In the genomic region with DNA sequence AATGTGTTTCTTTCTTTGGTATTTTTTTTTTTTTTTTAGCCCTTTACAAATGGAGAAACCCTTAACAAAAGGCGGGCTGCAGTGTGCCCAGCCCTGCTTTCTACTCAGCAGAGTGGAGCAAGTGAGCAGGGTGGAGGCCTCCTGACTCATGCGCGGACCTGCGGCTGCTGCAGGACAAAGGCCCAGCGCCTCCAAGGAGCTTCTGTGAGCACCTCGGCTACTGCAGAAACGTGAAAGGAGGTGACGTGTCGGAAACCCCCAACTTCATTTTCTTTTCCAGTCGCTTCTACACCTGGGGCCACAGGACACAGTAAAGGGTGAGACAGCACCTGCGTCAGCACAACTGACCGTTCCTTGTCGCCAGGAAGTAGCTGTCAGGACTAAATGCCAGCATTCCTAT, we compare ENCODE assay signal across 23 cellular contexts. TPM values are rescaled to one million over a fixed set of nuclear protein-coding genes. Genes with fewer than 3 reads are reported as not detected.
DNase-seq lines count a peak whose midpoint lies in the region; ATAC-seq and TF ChIP-seq lines count a peak whose summit lies in the region.
"Had no signal": no experiment of that assay in that cellular context is flagged by ENCODE, and none has a peak within 500 bp of the region (broad histone marks: within the 10 kb centered on the region; RNA-seq: fewer than 3 reads in every experiment).

No MANE protein-coding gene starts in this region.

- POLR2A ChIA-PET in WTC11 (lab: Charles Lee): no interaction called here

- DNase-seq in WTC11 (ENCODE audit: low spot score) (peak; percentile 12), esophagus squamous epithelium (lab: John Stamatoyannopoulos, UW) (no peak), spleen (peak; percentile 55), AG08395 (ENCODE audit: low spot score) (no peak), uterus (no peak)
- DNase-seq in stimulated activated CD4-positive, alpha-beta T cell treated with anti-CD3 and anti-CD28 coated beads, Interleukin-15, amount 100 ng/mL, for 24 hours: no peak
- DNase-seq: ACHN, COR-L47, DMS 273 treated with DMSO at 0.1 percent for 48 hours, DND-41, GF-D8, GOT3, Kasumi-1, MG63, NCI-H1048, NCI-H1436, NCI-H1930, NCI-H226, PC-3, SJCRH30 had no signal

- TF ChIP-seq CTCF in WTC11 (IDR thresholded peaks at IDR 0.05) (no peak), esophagus squamous epithelium (IDR thresholded peaks at IDR 0.05) (no peak), spleen (IDR thresholded peaks at IDR 0.05 in 8 of 11, conservative IDR thresholded peaks at IDR 0.05 in 3 of 11) (no peak), uterus (IDR thresholded peaks at IDR 0.05) (no peak)

- TF ChIP-seq POLR2A in esophagus squamous epithelium (IDR thresholded peaks at IDR 0.05): no peak
- no peak for TF ChIP-seq POLR2A in spleen (IDR thresholded peaks at IDR 0.05)
- no peak for TF ChIP-seq POLR2A in uterus (IDR thresholded peaks at IDR 0.05)

- H3K4me3 ChIP-seq in HUES6 (ENCODE audit: low read depth, low read length): no peak overlapping the region
- no peak overlapping the region for H3K4me3 ChIP-seq in esophagus squamous epithelium
- H3K4me3 ChIP-seq in spleen: no peak overlapping the region
- H3K4me3 ChIP-seq in uterus: no peak overlapping the region
- H3K4me3 ChIP-seq: MG63, SJCRH30 had no signal

- H3K27ac ChIP-seq in HUES6 (ENCODE audit: low read depth, low read length) (0 out of 2 replicates have a peak overlapping the region, but pooled peaks have one; percentile 8), esophagus squamous epithelium (peak overlapping the region; percentile 0 to 77 (median 62)), spleen (no peak overlapping the region), uterus (no peak overlapping the region)
- H3K27ac ChIP-seq: SJCRH30 had no signal

- intact Hi-C loops in esophagus squamous epithelium (cut with DNase I) (no loop called here), spleen (cut with DNase I; ENCODE audit: low total_unique reads) (no loop called here), uterus (cut with DNase I; ENCODE audit: low total_unique reads) (no loop called here)

- no peaks in the 10 kb centered on the region for H3K9me3 ChIP-seq in HUES6 (ENCODE audit: control insufficient read depth, insufficient read depth, low read depth, low read length)
- H3K9me3 ChIP-seq in esophagus squamous epithelium: no peaks in the 10 kb centered on the region
- no peaks in the 10 kb centered on the region for H3K9me3 ChIP-seq in spleen
- no peaks in the 10 kb centered on the region for H3K9me3 ChIP-seq in uterus
- H3K9me3 ChIP-seq: MG63, SJCRH30 had no signal

- CTCF ChIA-PET in WTC11 (lab: Charles Lee): interaction anchor here (1.0 to 5.0 kb wide), 5 partner anchors 64 to 179 kb away, joined by 3 to 19 read pairs (median 4); no protein-coding TSS in a partner anchor

- no peak overlapping the region for H3K4me3 Mint-ChIP-seq in WTC11
- H3K4me3 Mint-ChIP-seq: B cell, IgD-negative memory B cell had no signal

- H3K27me3 ChIP-seq in HUES6 (ENCODE audit: control insufficient read depth, insufficient read depth, low read length): no peaks in the 10 kb centered on the region
- no peaks in the 10 kb centered on the region for H3K27me3 ChIP-seq in esophagus squamous epithelium
- H3K27me3 ChIP-seq in spleen (replicated peaks in 1 of 7): no peaks in the 10 kb centered on the region
- H3K27me3 ChIP-seq in uterus: no peaks in the 10 kb centered on the region
- H3K27me3 ChIP-seq: MG63, SJCRH30 had no signal

- H3K4me1 Mint-ChIP-seq in WTC11: no peaks in the 10 kb centered on the region

- 0 out of 2 replicates have a peak overlapping the region, but pooled peaks have one; percentile 27 for H3K27ac Mint-ChIP-seq in WTC11
- H3K27ac Mint-ChIP-seq: B cell, IgD-negative memory B cell had no signal

- no peak overlapping the region for H3K9ac ChIP-seq in HUES6 (ENCODE audit: low read length)

- no peaks in the 10 kb centered on the region for H3K27me3 Mint-ChIP-seq in WTC11 (ENCODE audit: low read depth)
- H3K27me3 Mint-ChIP-seq: B cell, IgD-negative memory B cell had no signal

- WGBS in esophagus squamous epithelium, 2 donors: 56 to 72% methylated on average over 10 to 11 of the region's 13 CpGs
- 89 to 97% (median 92%) methylated on average over 13 of the region's 13 CpGs for WGBS in spleen, 5 donors

- H3K9me3 Mint-ChIP-seq in WTC11: no peaks in the 10 kb centered on the region
- H3K9me3 Mint-ChIP-seq: IgD-negative memory B cell had no signal

- no peaks in the 10 kb centered on the region for H3K4me1 ChIP-seq in HUES6 (ENCODE audit: control insufficient read depth, insufficient read depth, low read length)
- peaks cover 8 to 25% (median 13%) of the 10 kb centered on the region in 3 donors for H3K4me1 ChIP-seq in esophagus squamous epithelium
- H3K4me1 ChIP-seq in spleen: peaks cover 0 to 7% (median 3%) of the 10 kb centered on the region in 6 donors
- no peaks in the 10 kb centered on the region for H3K4me1 ChIP-seq in uterus

- H3K36me3 Mint-ChIP-seq in WTC11: peaks cover 30% of the 10 kb centered on the region

- peak; percentile 58 for ATAC-seq in WTC11
- ATAC-seq: PC-3 had no signal

- peaks cover 80% of the 10 kb centered on the region for H3K36me3 ChIP-seq in HUES6 (ENCODE audit: control insufficient read depth, insufficient read depth, low read length)
- H3K36me3 ChIP-seq in esophagus squamous epithelium: peaks cover 26 to 100% (median 32%) of the 10 kb centered on the region in 3 donors
- H3K36me3 ChIP-seq in spleen: peaks cover 5 to 100% (median 94%) of the 10 kb centered on the region in 6 donors
- no peaks in the 10 kb centered on the region for H3K36me3 ChIP-seq in uterus

TF ChIP-seq in WTC11, 78 proteins besides CTCF, POLR2A, EP300 and RAD21 (continues in another document):
- TF ChIP-seq, protein P1, sequence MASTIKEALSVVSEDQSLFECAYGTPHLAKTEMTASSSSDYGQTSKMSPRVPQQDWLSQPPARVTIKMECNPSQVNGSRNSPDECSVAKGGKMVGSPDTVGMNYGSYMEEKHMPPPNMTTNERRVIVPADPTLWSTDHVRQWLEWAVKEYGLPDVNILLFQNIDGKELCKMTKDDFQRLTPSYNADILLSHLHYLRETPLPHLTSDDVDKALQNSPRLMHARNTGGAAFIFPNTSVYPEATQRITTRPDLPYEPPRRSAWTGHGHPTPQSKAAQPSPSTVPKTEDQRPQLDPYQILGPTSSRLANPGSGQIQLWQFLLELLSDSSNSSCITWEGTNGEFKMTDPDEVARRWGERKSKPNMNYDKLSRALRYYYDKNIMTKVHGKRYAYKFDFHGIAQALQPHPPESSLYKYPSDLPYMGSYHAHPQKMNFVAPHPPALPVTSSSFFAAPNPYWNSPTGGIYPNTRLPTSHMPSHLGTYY (CRISPR knock-in tag; IDR thresholded peaks at IDR 0.05): no peak
- TF ChIP-seq EMX1 (CRISPR knock-in tag; IDR thresholded peaks at IDR 0.05) (no peak), ATF1 (CRISPR knock-in tag; IDR thresholded peaks at IDR 0.05) (no peak), ZNF317 (CRISPR knock-in tag; IDR thresholded peaks at IDR 0.05; ENCODE audit: borderline replicate concordance, low read depth) (no peak), ETV6 (CRISPR knock-in tag; IDR thresholded peaks at IDR 0.05) (no peak)
- TF ChIP-seq, protein P2, sequence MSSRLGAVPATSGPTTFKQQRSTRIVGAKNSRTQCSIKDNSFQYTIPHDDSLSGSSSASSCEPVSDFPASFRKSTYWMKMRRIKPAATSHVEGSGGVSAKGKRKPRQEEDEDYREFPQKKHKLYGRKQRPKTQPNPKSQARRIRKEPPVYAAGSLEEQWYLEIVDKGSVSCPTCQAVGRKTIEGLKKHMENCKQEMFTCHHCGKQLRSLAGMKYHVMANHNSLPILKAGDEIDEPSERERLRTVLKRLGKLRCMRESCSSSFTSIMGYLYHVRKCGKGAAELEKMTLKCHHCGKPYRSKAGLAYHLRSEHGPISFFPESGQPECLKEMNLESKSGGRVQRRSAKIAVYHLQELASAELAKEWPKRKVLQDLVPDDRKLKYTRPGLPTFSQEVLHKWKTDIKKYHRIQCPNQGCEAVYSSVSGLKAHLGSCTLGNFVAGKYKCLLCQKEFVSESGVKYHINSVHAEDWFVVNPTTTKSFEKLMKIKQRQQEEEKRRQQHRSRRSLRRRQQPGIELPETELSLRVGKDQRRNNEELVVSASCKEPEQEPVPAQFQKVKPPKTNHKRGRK (CRISPR knock-in tag; IDR thresholded peaks at IDR 0.05; ENCODE audit: borderline replicate concordance): no peak

RNA-seq across cellular contexts. Expression of a gene that starts 7.0 kb away (rescaled TPM):
- total RNA-seq in WTC11 (2021) (20.9 to 22.3 TPM (median 20.9 TPM) in 3 replicates), esophagus squamous epithelium (10 to 100 TPM; 27.9 to 44.7 (median 33.2) TPM), spleen (10 to 100 TPM; 23.7 to 45.9 (median 32.5) TPM), uterus (10 to 100 TPM; 18.7 to 43.4 (median 29.6) TPM)
- polyA plus RNA-seq in spleen: 10 to 100 TPM; 19.9 to 35.7 (median 20.9) TPM

RNA-seq across cellular contexts. Expression of a gene that starts 18.0 kb away (rescaled TPM):
- 33.8 to 39.2 TPM (median 34.7 TPM) in 3 replicates for total RNA-seq in WTC11 (2021)
- 10 to 100 TPM in 2 of 4 donors, 1 to 10 TPM in 2; 7.6 to 17.2 (median 11.8) TPM for total RNA-seq in esophagus squamous epithelium
- total RNA-seq in spleen: 10 to 100 TPM; 21.0 to 28.0 (median 26.4) TPM
- polyA plus RNA-seq in spleen: 10 to 100 TPM; 20.1 to 28.3 (median 24.2) TPM
- 10 to 100 TPM in 3 of 4 donors, 1 to 10 TPM in 1; 4.6 to 31.7 (median 25.0) TPM for total RNA-seq in uterus

RNA-seq across cellular contexts. Expression of a gene that starts 20.5 kb away (rescaled TPM):
- total RNA-seq in WTC11 (2021) (5.7 to 6.4 TPM (median 5.8 TPM) in 3 replicates), esophagus squamous epithelium (1 to 10 TPM; 4.9 to 8.8 (median 7.0) TPM), spleen (1 to 10 TPM in 5 of 7 donors, under 1 TPM in 2; 0.63 to 4.3 (median 1.6) TPM), uterus (under 1 TPM in 2 of 4 donors, not detected in 2; 0.30 to 0.76 TPM)
- polyA plus RNA-seq in spleen: under 1 TPM; 0.11 to 0.48 (median 0.21) TPM

RNA-seq across cellular contexts. Expression of a gene that starts 20.6 kb away (rescaled TPM):
- total RNA-seq in WTC11 (2021) (24.9 to 32.4 TPM (median 27.2 TPM) in 3 replicates), esophagus squamous epithelium (10 to 100 TPM in 3 of 4 donors, 1 to 10 TPM in 1; 8.8 to 27.1 (median 16.8) TPM), spleen (10 to 100 TPM in 6 of 7 donors, 1 to 10 TPM in 1; 8.7 to 39.5 (median 27.1) TPM), uterus (10 to 100 TPM in 3 of 4 donors, under 1 TPM in 1; 0.88 to 69.0 (median 36.9) TPM)
- 10 to 100 TPM in 2 of 3 donors, 1 to 10 TPM in 1; 8.8 to 16.5 (median 10.0) TPM for polyA plus RNA-seq in spleen
- total RNA-seq: SJCRH30 had no signal

Comparison
In these comparisons a context has a peak if more than half of its experiments do, and no peak if none do; other contexts are left out.
1. H3K27ac ChIP-seq: peak in HUES6 (single experiment) and esophagus squamous epithelium (4 of 4); none in spleen (0 of 8) and uterus (0 of 2).
2. DNase-seq: peak in WTC11 (single experiment) and spleen (single experiment); none in esophagus squamous epithelium (single experiment), AG08395 (single experiment), stimulated activated CD4-positive, alpha-beta T cell treated with anti-CD3 and anti-CD28 coated beads, Interleukin-15, amount 100 ng/mL, for 24 hours (single experiment) and uterus (0 of 2).